In genomic region chr17:75077072-75077489, GRCh38 we compare ENCODE assay signal across 9 cellular contexts. TPM values are rescaled to one million over a fixed set of nuclear protein-coding genes. Genes with fewer than 3 reads are reported as not detected.
DNase-seq lines count a peak whose midpoint lies in the region; ATAC-seq, FAIRE-seq and TF ChIP-seq lines count a peak whose summit lies in the region.
"Had no signal": no experiment of that assay in that cellular context is flagged by ENCODE, and none has a peak within 500 bp of the region (broad histone marks: within the 10 kb centered on the region; RNA-seq: fewer than 3 reads in every experiment).

No MANE protein-coding gene starts in this region.

- no peak for FAIRE-seq in bronchial epithelial cell (lab: Jason Lieb, UNC)

- H3K9me3 Mint-ChIP-seq in activated naive CD4-positive, alpha-beta T cell treated with anti-CD3 and anti-CD28 coated beads, Interleukin-2, amount 10 ng/mL, durations not matched to agents 7 days and 5 days = no peaks in the 10 kb centered on the region
- H3K9me3 Mint-ChIP-seq in type B pancreatic cell = no peaks in the 10 kb centered on the region

- no peaks in the 10 kb centered on the region for H3K36me3 ChIP-seq in bronchial epithelial cell (ENCODE audit: control insufficient read depth, insufficient read depth, low read length)

- no peak for TF ChIP-seq CTCF in bronchial epithelial cell (IDR thresholded peaks at IDR 0.05; ENCODE audit: insufficient read depth, low read length, severe bottlenecking)
- TF ChIP-seq CTCF in type B pancreatic cell (conservative IDR thresholded peaks at IDR 0.05) = no peak

- peaks cover 48% of the 10 kb centered on the region for H3K27me3 Mint-ChIP-seq in activated naive CD4-positive, alpha-beta T cell treated with anti-CD3 and anti-CD28 coated beads, Interleukin-2, amount 10 ng/mL, durations not matched to agents 7 days and 5 days
- H3K27me3 Mint-ChIP-seq in type B pancreatic cell = no peaks in the 10 kb centered on the region

- H3K36me3 Mint-ChIP-seq in activated naive CD4-positive, alpha-beta T cell treated with anti-CD3 and anti-CD28 coated beads, Interleukin-2, amount 10 ng/mL, durations not matched to agents 7 days and 5 days = no peaks in the 10 kb centered on the region
- no peaks in the 10 kb centered on the region for H3K36me3 Mint-ChIP-seq in type B pancreatic cell

- H3K27ac Mint-ChIP-seq in activated naive CD4-positive, alpha-beta T cell treated with anti-CD3 and anti-CD28 coated beads, Interleukin-2, amount 10 ng/mL, durations not matched to agents 7 days and 5 days = peak overlapping the region; percentile 49
- peak overlapping the region; percentile 69 for H3K27ac Mint-ChIP-seq in type B pancreatic cell

- peak overlapping the region; percentile 19 for H3K4me3 ChIP-seq in bronchial epithelial cell (ENCODE audit: low read depth, low read length)
- H3K4me3 ChIP-seq in mononuclear cell (ENCODE audit: low read length) = peak overlapping the region; percentile 4

- H3K27me3 ChIP-seq in bronchial epithelial cell (ENCODE audit: control insufficient read depth, insufficient read depth, low read length) = no peaks in the 10 kb centered on the region
- no peaks in the 10 kb centered on the region for H3K27me3 ChIP-seq in mononuclear cell (ENCODE audit: insufficient read depth, low read length)

- no peak for DNase-seq in activated naive CD4-positive, alpha-beta T cell treated with anti-CD3 and anti-CD28 coated beads, Interleukin-2, amount 10 ng/mL, durations not matched to agents 7 days and 5 days
- DNase-seq in activated naive CD4-positive, alpha-beta T cell treated with anti-CD3 and anti-CD28 coated beads, Interleukin-2, amount 50 U/mL, for 16 hours = no peak
- DNase-seq in bronchial epithelial cell (ENCODE audit: low read depth) (no peak), type B pancreatic cell (ENCODE audit: extremely low spot score, unreplicated experiment) (no peak), T-helper 9 cell (no peak), cortex of kidney (lab: John Stamatoyannopoulos, UW) (no peak)
- DNase-seq: NCI-H226 had no signal

- peak overlapping the region; percentile 28 for H3K4me3 Mint-ChIP-seq in activated naive CD4-positive, alpha-beta T cell treated with anti-CD3 and anti-CD28 coated beads, Interleukin-2, amount 10 ng/mL, durations not matched to agents 7 days and 5 days
- H3K4me3 Mint-ChIP-seq in type B pancreatic cell = no peak overlapping the region

- CTCF ChIA-PET in activated naive CD4-positive, alpha-beta T cell treated with anti-CD3 and anti-CD28 coated beads, Interleukin-2, amount 10 ng/mL, durations not matched to agents 7 days and 5 days (lab: Charles Lee) = interaction anchor here (0.7 to 1.3 kb wide), 3 partner anchors 16 to 46 kb away, joined by 3 to 4 read pairs (median 3); no protein-coding TSS in a partner anchor

- no peaks in the 10 kb centered on the region for H3K9me3 ChIP-seq in mononuclear cell (ENCODE audit: low read depth, low read length)

- H3K4me1 Mint-ChIP-seq in activated naive CD4-positive, alpha-beta T cell treated with anti-CD3 and anti-CD28 coated beads, Interleukin-2, amount 10 ng/mL, durations not matched to agents 7 days and 5 days = peaks cover 26% of the 10 kb centered on the region
- peaks cover 7% of the 10 kb centered on the region for H3K4me1 Mint-ChIP-seq in type B pancreatic cell (ENCODE audit: unreplicated experiment)

- ATAC-seq in HG03439 (IDR thresholded peaks at IDR 0.05; ENCODE audit: unreplicated experiment) = no peak

- peaks cover 40% of the 10 kb centered on the region for H3K4me1 ChIP-seq in mononuclear cell (ENCODE audit: insufficient read depth, low read length)

RNA-seq across cellular contexts. Expression of gene SLC16A5, which starts 10.7 kb away (rescaled TPM):
- total RNA-seq in bronchial epithelial cell (15.0 and 18.1 TPM in 2 replicates), mononuclear cell (13.0 TPM), type B pancreatic cell (ENCODE audit: low replicate concordance) (16.4 and 42.0 TPM in 2 replicates)

RNA-seq across cellular contexts. Expression of gene KCTD2, which starts 30.1 kb away (rescaled TPM):
- total RNA-seq in bronchial epithelial cell (5.0 and 7.8 TPM in 2 replicates), mononuclear cell (18.6 TPM), type B pancreatic cell (ENCODE audit: low replicate concordance) (22.3 and 26.1 TPM in 2 replicates)

RNA-seq across cellular contexts. Expression of gene ATP5PD, which starts 30.3 kb away (rescaled TPM):
- total RNA-seq in bronchial epithelial cell = 239 and 277 TPM in 2 replicates
- 150 TPM for total RNA-seq in mononuclear cell
- 239 and 287 TPM in 2 replicates for total RNA-seq in type B pancreatic cell (ENCODE audit: low replicate concordance)

RNA-seq across cellular contexts. Expression of gene ARMC7, which starts 32.7 kb away (rescaled TPM):
- total RNA-seq in bronchial epithelial cell (1.8 and 3.2 TPM in 2 replicates), mononuclear cell (1.4 TPM), type B pancreatic cell (ENCODE audit: low replicate concordance) (14.0 and 19.7 TPM in 2 replicates)

RNA-seq across cellular contexts. Expression of gene NT5C, which starts 54.5 kb away (rescaled TPM):
- 47.0 and 57.1 TPM in 2 replicates for total RNA-seq in bronchial epithelial cell
- 24.3 TPM for total RNA-seq in mononuclear cell
- total RNA-seq in type B pancreatic cell (ENCODE audit: low replicate concordance) = 33.6 and 40.7 TPM in 2 replicates
